21 cellular contexts compared by ENCODE assay signal in genomic region chr6:37438912-37439311, GRCh38. TPM values are rescaled to one million over a fixed set of nuclear protein-coding genes. Genes with fewer than 3 reads are reported as not detected.
DNase-seq lines count a peak whose midpoint lies in the region; ATAC-seq and TF ChIP-seq lines count a peak whose summit lies in the region.
"Had no signal": no experiment of that assay in that cellular context is flagged by ENCODE, and none has a peak within 500 bp of the region (broad histone marks: within the 10 kb centered on the region; RNA-seq: fewer than 3 reads in every experiment).

No MANE protein-coding gene starts in this region.

- H3K4me1 ChIP-seq in HUES48 (ENCODE audit: control insufficient read depth, insufficient read depth, low read length) (peaks cover 3% of the 10 kb centered on the region; the same call in 1 of the 2 replicates), stomach (peaks cover 34 to 90% (median 65%) of the 10 kb centered on the region in 4 donors)

- TF ChIP-seq CTCF in stomach (IDR thresholded peaks at IDR 0.05): no peak

- H3K4me1 Mint-ChIP-seq in activated CD4-positive, alpha-beta T cell treated with anti-CD3 and anti-CD28 coated beads, Interleukin-2, amount 10 ng/mL, durations not matched to agents 24 days and 14 days: peaks cover 41% of the 10 kb centered on the region
- H3K4me1 Mint-ChIP-seq in effector memory CD8-positive, alpha-beta T cell (ENCODE audit: low read depth in 2 of 2): peaks cover 20 to 35% of the 10 kb centered on the region in 2 donors
- H3K4me1 Mint-ChIP-seq in stimulated activated effector memory CD8-positive, alpha-beta T cell treated with anti-CD3 and anti-CD28 coated beads, Interleukin-12 subunit alpha, Interleukin-12 subunit beta, amount 100 ng/mL, for 72 hours: peaks cover 41% of the 10 kb centered on the region

- H3K27ac Mint-ChIP-seq in activated CD4-positive, alpha-beta T cell treated with anti-CD3 and anti-CD28 coated beads, Interleukin-2, amount 10 ng/mL, durations not matched to agents 24 days and 14 days: peak overlapping the region; percentile 17
- peak overlapping the region; percentile 22 to 51 for H3K27ac Mint-ChIP-seq in effector memory CD8-positive, alpha-beta T cell
- peak overlapping the region; percentile 62 for H3K27ac Mint-ChIP-seq in stimulated activated effector memory CD8-positive, alpha-beta T cell treated with anti-CD3 and anti-CD28 coated beads, Interleukin-12 subunit alpha, Interleukin-12 subunit beta, amount 100 ng/mL, for 72 hours
- H3K27ac Mint-ChIP-seq: H9 had no signal

- no peaks in the 10 kb centered on the region for H3K9me3 ChIP-seq in HUES48 (ENCODE audit: control insufficient read depth, insufficient read depth, low read length)
- no peaks in the 10 kb centered on the region for H3K9me3 ChIP-seq in stomach

- H3K27me3 Mint-ChIP-seq in activated CD4-positive, alpha-beta T cell treated with anti-CD3 and anti-CD28 coated beads, Interleukin-2, amount 10 ng/mL, durations not matched to agents 24 days and 14 days: no peaks in the 10 kb centered on the region
- no peaks in the 10 kb centered on the region for H3K27me3 Mint-ChIP-seq in effector memory CD8-positive, alpha-beta T cell

- H3K4me3 ChIP-seq in HUES48 (ENCODE audit: low read depth, low read length) (no peak overlapping the region), stomach (no peak overlapping the region)
- H3K4me3 ChIP-seq: GM23248 had no signal

- no peaks in the 10 kb centered on the region for H3K9me3 Mint-ChIP-seq in activated CD4-positive, alpha-beta T cell treated with anti-CD3 and anti-CD28 coated beads, Interleukin-2, amount 10 ng/mL, durations not matched to agents 24 days and 14 days
- no peaks in the 10 kb centered on the region for H3K9me3 Mint-ChIP-seq in effector memory CD8-positive, alpha-beta T cell
- H3K9me3 Mint-ChIP-seq in stimulated activated effector memory CD8-positive, alpha-beta T cell treated with anti-CD3 and anti-CD28 coated beads, Interleukin-12 subunit alpha, Interleukin-12 subunit beta, amount 100 ng/mL, for 72 hours: no peaks in the 10 kb centered on the region
- H3K9me3 Mint-ChIP-seq: H9 had no signal

- H3K9ac ChIP-seq in HUES48 (ENCODE audit: low read depth, low read length): no peak overlapping the region
- H3K9ac ChIP-seq: GM23248, KMS-11 had no signal

- DNase-seq in activated CD4-positive, alpha-beta T cell treated with anti-CD3 and anti-CD28 coated beads, Interleukin-2, amount 10 ng/mL, durations not matched to agents 24 days and 14 days: no peak
- no peak for DNase-seq in activated CD4-positive, alpha-beta T cell treated with anti-CD3 and anti-CD28 coated beads for 4 hours
- DNase-seq in effector memory CD8-positive, alpha-beta T cell: no peak
- no peak for DNase-seq in stimulated activated effector memory CD8-positive, alpha-beta T cell treated with anti-CD3 and anti-CD28 coated beads, Interleukin-12 subunit alpha, Interleukin-12 subunit beta, amount 100 ng/mL, for 72 hours (ENCODE audit: low spot score in 2 of 2)
- DNase-seq in SHP77 (lab: John Stamatoyannopoulos, UW): no peak
- no peak for DNase-seq in stomach
- DNase-seq: AML-193, DMS53, GDM1, GM23248, H9, NCI-H1105, NCI-H1694, NCI-H2081 treated with DMSO at 0.1 percent for 48 hours, NCI-H2171 treated with DMSO at 0.1 percent for 48 hours, NCI-H446, NCI-H526 had no signal

- peaks cover 38% of the 10 kb centered on the region for H3K36me3 Mint-ChIP-seq in activated CD4-positive, alpha-beta T cell treated with anti-CD3 and anti-CD28 coated beads, Interleukin-2, amount 10 ng/mL, durations not matched to agents 24 days and 14 days (ENCODE audit: low read depth)
- peaks cover 39% of the 10 kb centered on the region for H3K36me3 Mint-ChIP-seq in effector memory CD8-positive, alpha-beta T cell (ENCODE audit: insufficient read depth)
- peaks cover 42% of the 10 kb centered on the region for H3K36me3 Mint-ChIP-seq in stimulated activated effector memory CD8-positive, alpha-beta T cell treated with anti-CD3 and anti-CD28 coated beads, Interleukin-12 subunit alpha, Interleukin-12 subunit beta, amount 100 ng/mL, for 72 hours

- no peak for ATAC-seq in effector memory CD8-positive, alpha-beta T cell (replicated peaks)
- no peak for ATAC-seq in stimulated activated effector memory CD8-positive, alpha-beta T cell treated with anti-CD3 and anti-CD28 coated beads, Interleukin-12 subunit alpha, Interleukin-12 subunit beta, amount 100 ng/mL, for 72 hours

- H3K36me3 ChIP-seq in HUES48 (ENCODE audit: control insufficient read depth, insufficient read depth, low read length): peaks cover 47% of the 10 kb centered on the region
- H3K36me3 ChIP-seq in stomach: peaks cover 6 to 56% (median 45%) of the 10 kb centered on the region in 4 donors

- H3K27ac ChIP-seq in HUES48 (ENCODE audit: low read depth, low read length) (peak overlapping the region; percentile 54), stomach (peak overlapping the region in 1 of 5 donors; percentile 47)
- H3K27ac ChIP-seq: C4-2B, GM23248, HL-60, KMS-11 had no signal

- TF ChIP-seq POLR2A in stomach (IDR thresholded peaks at IDR 0.05): no peak

- intact Hi-C loops in activated CD4-positive, alpha-beta T cell treated with anti-CD3 and anti-CD28 coated beads, Interleukin-2, amount 10 ng/mL, durations not matched to agents 24 days and 14 days (cut with micrococcal nuclease): no loop called here
- intact Hi-C loops in stomach (cut with DNase I; ENCODE audit: low total_unique reads): no loop called here

- WGBS in stomach, 5 donors: 19 to 56% (median 31%) methylated on average over 1 of the region's 1 CpG

- TF ChIP-seq EP300 in stomach (IDR thresholded peaks at IDR 0.05): no peak

- no peak overlapping the region for H3K4me3 Mint-ChIP-seq in activated CD4-positive, alpha-beta T cell treated with anti-CD3 and anti-CD28 coated beads, Interleukin-2, amount 10 ng/mL, durations not matched to agents 24 days and 14 days
- no peak overlapping the region for H3K4me3 Mint-ChIP-seq in effector memory CD8-positive, alpha-beta T cell
- no peak overlapping the region for H3K4me3 Mint-ChIP-seq in stimulated activated effector memory CD8-positive, alpha-beta T cell treated with anti-CD3 and anti-CD28 coated beads, Interleukin-12 subunit alpha, Interleukin-12 subunit beta, amount 100 ng/mL, for 72 hours
- H3K4me3 Mint-ChIP-seq: H9 had no signal

- H3K27me3 ChIP-seq in HUES48 (ENCODE audit: control insufficient read depth, insufficient read depth, low read length) (no peaks in the 10 kb centered on the region), stomach (no peaks in the 10 kb centered on the region)

RNA-seq across cellular contexts. Expression of gene CMTR1, which starts 5.9 kb away (rescaled TPM):
- 56.4 and 57.1 TPM in 2 replicates for total RNA-seq in activated CD4-positive, alpha-beta T cell treated with anti-CD3 and anti-CD28 coated beads, Interleukin-2, amount 10 ng/mL, durations not matched to agents 24 days and 14 days
- 100 to 1,000 TPM in 1 of 5 donors, 10 to 100 TPM in 4; 23.6 to 145 (median 26.4) TPM for total RNA-seq in stomach
- 10 to 100 TPM in 1 of 3 donors, 1 to 10 TPM in 2; 6.3 to 14.1 (median 6.6) TPM for polyA plus RNA-seq in stomach
